19 cellular contexts compared by ENCODE assay signal in genomic region chr2:204825054-204825453, GRCh38.
DNase-seq lines count a peak whose midpoint lies in the region; ATAC-seq and TF ChIP-seq lines count a peak whose summit lies in the region.
"Had no signal": no experiment of that assay in that cellular context is flagged by ENCODE, and none has a peak within 500 bp of the region (broad histone marks: within the 10 kb centered on the region; RNA-seq: fewer than 3 reads in every experiment).

No MANE protein-coding gene starts in this region.

- H3K4me3 Mint-ChIP-seq in progenitor cell of endocrine pancreas (ENCODE audit: low read depth): no peak overlapping the region
- no peak overlapping the region for H3K4me3 Mint-ChIP-seq in activated T-cell treated with anti-CD3 and anti-CD28 coated beads, Interleukin-2, amount 50 U/mL, for 72 hours
- H3K4me3 Mint-ChIP-seq: activated CD4-positive, alpha-beta T cell treated with anti-CD3 and anti-CD28 coated beads, Interleukin-2, amount 10 ng/mL, durations not matched to agents 7 days and 5 days; activated naive CD8-positive, alpha-beta T cell; HFFc6; IgD-negative memory B cell had no signal

- H3K27ac Mint-ChIP-seq in progenitor cell of endocrine pancreas: peak overlapping the region; percentile 56
- no peak overlapping the region for H3K27ac Mint-ChIP-seq in activated T-cell treated with anti-CD3 and anti-CD28 coated beads, Interleukin-2, amount 50 U/mL, for 72 hours
- H3K27ac Mint-ChIP-seq: activated CD4-positive, alpha-beta T cell treated with anti-CD3 and anti-CD28 coated beads, Interleukin-2, amount 10 ng/mL, durations not matched to agents 7 days and 5 days; activated naive CD8-positive, alpha-beta T cell; HFFc6; IgD-negative memory B cell had no signal

- H3K9ac ChIP-seq in OCI-LY3 (ENCODE audit: low read length): no peak overlapping the region
- H3K9ac ChIP-seq: parathyroid adenoma had no signal

- peaks cover 6% of the 10 kb centered on the region for H3K4me1 Mint-ChIP-seq in progenitor cell of endocrine pancreas (ENCODE audit: low read depth)
- no peaks in the 10 kb centered on the region for H3K4me1 Mint-ChIP-seq in activated T-cell treated with anti-CD3 and anti-CD28 coated beads, Interleukin-2, amount 50 U/mL, for 72 hours (ENCODE audit: low read depth)
- H3K4me1 Mint-ChIP-seq: activated CD4-positive, alpha-beta T cell treated with anti-CD3 and anti-CD28 coated beads, Interleukin-2, amount 10 ng/mL, durations not matched to agents 7 days and 5 days had no signal

- no peaks in the 10 kb centered on the region for H3K27me3 ChIP-seq in OCI-LY3 (ENCODE audit: low read depth, low read length)
- H3K27me3 ChIP-seq: SJCRH30 had no signal

- H3K4me3 ChIP-seq in OCI-LY3 (ENCODE audit: low read length): no peak overlapping the region
- H3K4me3 ChIP-seq: left ventricle myocardium inferior, SJCRH30, smooth muscle cell had no signal

- H3K9me3 Mint-ChIP-seq in progenitor cell of endocrine pancreas (ENCODE audit: low read depth): peaks cover 9% of the 10 kb centered on the region
- peaks cover 2 to 4% of the 10 kb centered on the region in 2 donors for H3K9me3 Mint-ChIP-seq in activated T-cell treated with anti-CD3 and anti-CD28 coated beads, Interleukin-2, amount 50 U/mL, for 72 hours

- H3K27me3 Mint-ChIP-seq in progenitor cell of endocrine pancreas: no peaks in the 10 kb centered on the region
- H3K27me3 Mint-ChIP-seq in activated T-cell treated with anti-CD3 and anti-CD28 coated beads, Interleukin-2, amount 50 U/mL, for 72 hours (ENCODE audit: low read depth): no peaks in the 10 kb centered on the region
- H3K27me3 Mint-ChIP-seq: activated CD4-positive, alpha-beta T cell treated with anti-CD3 and anti-CD28 coated beads, Interleukin-2, amount 10 ng/mL, durations not matched to agents 7 days and 5 days had no signal

- no peaks in the 10 kb centered on the region for H3K79me2 ChIP-seq in OCI-LY3 (ENCODE audit: low read length)

- H2AFZ ChIP-seq in OCI-LY3 (ENCODE audit: low read depth, low read length): no peak overlapping the region
- H2AFZ ChIP-seq: parathyroid adenoma had no signal

- no peak overlapping the region for H3K27ac ChIP-seq in OCI-LY3 (ENCODE audit: low read length)
- H3K27ac ChIP-seq: left ventricle myocardium inferior, parathyroid adenoma, SJCRH30 had no signal

- no peaks in the 10 kb centered on the region for H4K20me1 ChIP-seq in OCI-LY3 (ENCODE audit: insufficient read depth, low read length)

- ATAC-seq in activated T-cell treated with anti-CD3 and anti-CD28 coated beads, Interleukin-2, amount 50 U/mL, for 72 hours (replicated peaks in 1 of 2): no peak

- H3K36me3 ChIP-seq in OCI-LY3 (replicated peaks; ENCODE audit: low read depth, low read length): no peaks in the 10 kb centered on the region
- H3K36me3 ChIP-seq: left ventricle myocardium inferior, SJCRH30 had no signal

- H3K36me3 Mint-ChIP-seq in progenitor cell of endocrine pancreas (ENCODE audit: insufficient read depth): peaks cover 9% of the 10 kb centered on the region
- H3K36me3 Mint-ChIP-seq in activated T-cell treated with anti-CD3 and anti-CD28 coated beads, Interleukin-2, amount 50 U/mL, for 72 hours (ENCODE audit: insufficient read depth in 2 of 2): peaks cover 3 to 5% of the 10 kb centered on the region in 2 donors
- H3K36me3 Mint-ChIP-seq: IgD-negative memory B cell had no signal

- peak overlapping the region; percentile 35 for H3K4me2 ChIP-seq in OCI-LY3 (ENCODE audit: low read length)
- H3K4me2 ChIP-seq: smooth muscle cell had no signal

- no peak for TF ChIP-seq CTCF in OCI-LY3 (IDR thresholded peaks at IDR 0.05; ENCODE audit: low read depth, low read length)
- no peak for TF ChIP-seq CTCF in progenitor cell of endocrine pancreas (IDR thresholded peaks at IDR 0.05; ENCODE audit: unreplicated experiment)

- DNase-seq in ELR (ENCODE audit: low read depth): peak; percentile 30
- peak; percentile 40 for DNase-seq in dermis blood vessel endothelial cell
- no peak for DNase-seq in progenitor cell of endocrine pancreas (ENCODE audit: low spot score, unreplicated experiment)
- no peak for DNase-seq in SIG-M5 (lab: John Stamatoyannopoulos, UW)
- DNase-seq in activated T-cell treated with anti-CD3 and anti-CD28 coated beads, Interleukin-2, amount 50 U/mL, for 72 hours: no peak
- DNase-seq in NCI-H187 (lab: John Stamatoyannopoulos, UW): no peak
- DNase-seq in NCI-H1092 treated with DMSO at 0.1 percent for 48 hours (lab: John Stamatoyannopoulos, UW): no peak
- DNase-seq: activated CD4-positive, alpha-beta T cell treated with anti-CD3 and anti-CD28 coated beads, Interleukin-2, amount 10 ng/mL, durations not matched to agents 7 days and 5 days; AML-193; DMS53; HFFc6; left ventricle myocardium inferior; NCI-H1048; SJCRH30 had no signal

- peaks cover 16% of the 10 kb centered on the region for H3K4me1 ChIP-seq in OCI-LY3 (ENCODE audit: low read length)
- H3K4me1 ChIP-seq: parathyroid adenoma, SJCRH30 had no signal

- no peaks in the 10 kb centered on the region for H3K9me3 ChIP-seq in OCI-LY3 (ENCODE audit: insufficient read depth, low read length)
- H3K9me3 ChIP-seq: SJCRH30 had no signal

Comparison
In these comparisons a context has a peak if more than half of its experiments do, and no peak if none do; other contexts are left out.
1. DNase-seq: peak in ELR (single experiment) and dermis blood vessel endothelial cell (single experiment); none in progenitor cell of endocrine pancreas (single experiment), SIG-M5 (single experiment), activated T-cell treated with anti-CD3 and anti-CD28 coated beads, Interleukin-2, amount 50 U/mL, for 72 hours (0 of 2), NCI-H187 (0 of 2) and NCI-H1092 treated with DMSO at 0.1 percent for 48 hours (single experiment).